Comparison of ENCODE assay signal across 33 cellular contexts in the genomic region with DNA sequence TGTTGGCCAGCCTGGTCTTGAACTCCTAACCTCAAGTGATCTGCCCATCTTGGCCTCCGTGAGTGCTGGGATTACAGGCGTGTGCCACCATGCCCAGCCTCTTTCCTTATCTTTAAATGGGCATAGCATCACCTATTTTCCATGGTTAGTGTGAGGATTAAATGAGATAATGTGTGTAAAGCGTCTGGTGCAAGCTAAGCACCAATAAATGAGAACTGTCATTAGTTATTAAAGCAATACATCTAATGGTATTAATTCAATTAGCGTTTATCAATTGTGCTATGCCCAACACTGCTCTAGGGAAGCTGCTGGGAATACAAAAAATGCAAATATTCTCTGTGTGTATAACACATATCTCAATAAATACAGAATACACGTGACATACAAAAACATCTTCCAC. TPM values are rescaled to one million over a fixed set of nuclear protein-coding genes. Genes with fewer than 3 reads are reported as not detected.
DNase-seq lines count a peak whose midpoint lies in the region; ATAC-seq, FAIRE-seq and TF ChIP-seq lines count a peak whose summit lies in the region.
"Had no signal": no experiment of that assay in that cellular context is flagged by ENCODE, and none has a peak within 500 bp of the region (broad histone marks: within the 10 kb centered on the region; RNA-seq: fewer than 3 reads in every experiment).

No MANE protein-coding gene starts in this region.

- TF ChIP-seq POLR2A in K562 (conservative IDR thresholded peaks at IDR 0.05), result no peak
- no peak for TF ChIP-seq POLR2A in GM12891 (IDR thresholded peaks at IDR 0.05; ENCODE audit: low read depth, low read length)

- no peak overlapping the region for H3K9ac ChIP-seq in K562 (ENCODE audit: insufficient read depth in 1 of 2, low read depth in 2 of 2, low read length in 2 of 2)
- H3K9ac ChIP-seq: BLaER1; BLaER1 treated with 17β-estradiol and CSF1 and Interleukin-3, amounts not matched to agents 10 nM and 100 nM had no signal

- H4K20me1 ChIP-seq in K562 (replicated peaks; ENCODE audit: control insufficient read depth, insufficient read depth, low read length), result no peaks in the 10 kb centered on the region

- H3K9me3 ChIP-seq in HEK293 (ENCODE audit: control insufficient read depth, insufficient read depth, low read depth, low read length) (no peaks in the 10 kb centered on the region), K562 (replicated peaks; ENCODE audit: control insufficient read depth, insufficient read depth, low read depth, low read length) (no peaks in the 10 kb centered on the region)
- H3K9me3 ChIP-seq: A549; BE2C; BLaER1; BLaER1 treated with 17β-estradiol and CSF1 and Interleukin-3, amounts not matched to agents 10 nM and 100 nM; Caco-2 had no signal

- TF ChIP-seq RAD21 in K562 (CRISPR knock-in tag; conservative IDR thresholded peaks at IDR 0.05 in 1 of 2, IDR thresholded peaks at IDR 0.05 in 1 of 2), result no peak

- CTCF ChIA-PET in HEK293 (lab: Yijun Ruan, JAX) (interaction anchor here (0.6 kb wide), 1 partner anchor 145 kb away, joined by 3 read pairs; no protein-coding TSS in a partner anchor), K562 (lab: Yijun Ruan, JAX; ENCODE audit: low intra/inter-chr PET ratio) (no interaction called here)

- no peaks in the 10 kb centered on the region for H3K9me1 ChIP-seq in K562 (ENCODE audit: control insufficient read depth, insufficient read depth, low read length)

- FAIRE-seq in K562 (lab: Jason Lieb, UNC) (no peak), GM12891 (lab: Jason Lieb, UNC) (no peak)
- FAIRE-seq: A204.1, A549 had no signal

- H3K4me1 ChIP-seq in HEK293 (ENCODE audit: control insufficient read depth, insufficient read depth, low read length), result peaks cover 6% of the 10 kb centered on the region
- no peaks in the 10 kb centered on the region; a peak in 1 of 5 replicates for H3K4me1 ChIP-seq in K562 (replicated peaks in 1 of 2; ENCODE audit: control insufficient read depth in 2 of 2, insufficient read depth in 2 of 2, low read length in 2 of 2)
- H3K4me1 ChIP-seq: A549, BE2C, Caco-2 had no signal

- intact Hi-C loops in K562 (cut with micrococcal nuclease), result no loop called here
- intact Hi-C loops in cardiac septum (cut with DNase I), result no loop called here

- DNase-seq in K562 (ENCODE audit: extremely low read depth in 1 of 4, low spot score in 3 of 4) (no peak), GM13977 (ENCODE audit: low spot score) (no peak), GM12891 (ENCODE audit: insufficient read length, low spot score) (no peak), cardiac septum (ENCODE audit: low spot score) (no peak), CD1c-positive myeloid dendritic cell (ENCODE audit: extremely low spot score) (no peak)
- DNase-seq: 8988T; ACHN; AML-193; BE2C; C1 segment of cervical spinal cord; Calu3; CD4-positive, alpha-beta memory T cell; CD4-positive, alpha-beta T cell; CD4-positive, CD25-positive, alpha-beta regulatory T cell; CD8-positive, alpha-beta memory T cell; CD8-positive, alpha-beta T cell; COR-L47; DMS 273 treated with DMSO at 0.1 percent for 48 hours; DMS153; DMS53; DMS79; DMS79 treated with DMSO at 0.1 percent for 48 hours; DND-41; EL had no signal

- no peak for ATAC-seq in K562
- ATAC-seq: A549; CD8-positive, alpha-beta T cell had no signal

- TF ChIP-seq EP300 in K562 (IDR thresholded peaks at IDR 0.05; ENCODE audit: low read length), result no peak

- TF ChIP-seq CTCF in C4-2B (conservative IDR thresholded peaks at IDR 0.05), result no peak
- TF ChIP-seq CTCF in HEK293 (tag by site-specific recombination; IDR thresholded peaks at IDR 0.05), result no peak
- TF ChIP-seq CTCF in VCaP (conservative IDR thresholded peaks at IDR 0.05), result no peak
- no peak for TF ChIP-seq CTCF in K562 (IDR thresholded peaks at IDR 0.05 in 2 of 3, conservative IDR thresholded peaks at IDR 0.05 in 1 of 3; ENCODE audit: insufficient read depth in 2 of 3, low read depth in 1 of 3, low read length in 3 of 3)
- TF ChIP-seq CTCF in GM13977 (IDR thresholded peaks at IDR 0.05; ENCODE audit: extremely low read depth, insufficient read depth, missing control alignments), result no peak

- H2AFZ ChIP-seq in K562 (ENCODE audit: low read depth, low read length), result no peak overlapping the region

- H3K36me3 ChIP-seq in HEK293 (ENCODE audit: control insufficient read depth in 2 of 2, insufficient read depth in 1 of 2, low read length in 2 of 2) (no peaks in the 10 kb centered on the region; a peak in 1 of 3 replicates), K562 (ENCODE audit: control insufficient read depth, insufficient read depth, low read length) (no peaks in the 10 kb centered on the region; the same call in 2 of the 3 replicates)
- H3K36me3 ChIP-seq: BE2C had no signal

- peaks cover 5 to 6% of the 10 kb centered on the region in 2 experiments; a peak in 3 of 5 replicates for H3K27me3 ChIP-seq in K562 (ENCODE audit: control insufficient read depth in 2 of 2, insufficient read depth in 2 of 2, low read length in 2 of 2)
- H3K27me3 ChIP-seq: BE2C; BLaER1; BLaER1 treated with 17β-estradiol and CSF1 and Interleukin-3, amounts not matched to agents 10 nM and 100 nM had no signal

- H3K4me2 ChIP-seq in K562 (ENCODE audit: insufficient read depth, low read length), result no peak overlapping the region
- H3K4me2 ChIP-seq: A549; BLaER1; BLaER1 treated with 17β-estradiol and CSF1 and Interleukin-3, amounts not matched to agents 10 nM and 100 nM had no signal

- WGBS in K562 (ENCODE audit: insufficient coverage, low coverage, missing lambda C conversion rate), result 1% methylated on average over 5 of the region's 5 CpGs

- POLR2A ChIA-PET in HEK293 (lab: Yijun Ruan, JAX) (interaction anchor here (1.3 kb wide), 1 partner anchor 10 kb away, joined by 3 read pairs; the partner anchor contains the start of gene EXOC8), K562 (lab: Yijun Ruan, JAX) (no interaction called here)

- in situ Hi-C loops in K562 (cut with MboI) (no loop called here), GM13977 (cut with MboI; ENCODE audit: low pct_unique_long_range_greater_than_20kb, low sequenced_read_pairs, unreplicated experiment) (no loop called here)

- H3K27ac ChIP-seq in C4-2B, result peak overlapping the region; percentile 27; the same call in 1 of the 2 replicates
- H3K27ac ChIP-seq in HEK293 (ENCODE audit: extremely low read depth, low read depth, low read length), result no peak overlapping the region
- peak overlapping the region; percentile 72 for H3K27ac ChIP-seq in VCaP
- H3K27ac ChIP-seq in K562 (ENCODE audit: extremely low read depth, low read depth, low read length), result no peak overlapping the region
- H3K27ac ChIP-seq: 22Rv1; A549; BLaER1; BLaER1 treated with 17β-estradiol and CSF1 and Interleukin-3, amounts not matched to agents 10 nM and 100 nM had no signal

- H3K4me3 ChIP-seq in HEK293 (ENCODE audit: low read depth, low read length) (no peak overlapping the region), K562 (no peak overlapping the region)
- H3K4me3 ChIP-seq: A549; BLaER1; BLaER1 treated with 17β-estradiol and CSF1 and Interleukin-3, amounts not matched to agents 10 nM and 100 nM had no signal

- peaks cover under 1% of the 10 kb centered on the region; the same call in 1 of the 3 replicates for H3K79me2 ChIP-seq in K562 (ENCODE audit: control insufficient read depth, insufficient read depth, low read length)

- no TSS peak for BruUV-seq in K562 (replicated peaks; lab: Mats Ljungman, UMichigan)

TF ChIP-seq in HEK293, 187 proteins besides CTCF, POLR2A, EP300 and RAD21 (continues in another document):
- no peak for TF ChIP-seq ZNF169 (tag by site-specific recombination; IDR thresholded peaks at IDR 0.05)

TF ChIP-seq in GM12891, 5 proteins besides CTCF, POLR2A, EP300 and RAD21 (continues in another document):
- no peak for TF ChIP-seq PAX5 (IDR thresholded peaks at IDR 0.05; ENCODE audit: insufficient read depth, low read length, severe bottlenecking)

RNA-seq across cellular contexts. Expression of gene EXOC8, which starts 10.0 kb away (rescaled TPM):
- total RNA-seq in K562 (2011; cell fraction: chromatin; rRNA removed; ENCODE audit: low replicate concordance), result 11.3 and 16.8 TPM in 2 replicates
- 8.8 and 9.3 TPM in 2 replicates for total RNA-seq in K562 (2011; cell fraction: nucleolus; rRNA removed)
- total RNA-seq in K562 (2011; cell fraction: nucleoplasm; rRNA removed), result 10.6 and 12.0 TPM in 2 replicates
- total RNA-seq in K562 (2014; rRNA removed) (6.9 and 7.1 TPM in 2 replicates), K562 (2014; rRNA removed; fragmentation: Illumina TruSeq; extraction: Trizol) (12.7 and 13.2 TPM in 2 replicates), K562 (2015; rRNA removed; fragmentation: Illumina TruSeq; extraction: Trizol) (12.8 and 13.2 TPM in 2 replicates), K562 (2021) (12.1 and 13.6 TPM in 2 replicates), cardiac septum (11.5 TPM)
- polyA plus RNA-seq in K562 (2011; rRNA removed) (5.3 and 5.9 TPM in 2 replicates), K562 (2014; fragmentation: Illumina TruSeq; extraction: Trizol) (7.1 and 7.7 TPM in 2 replicates), K562 (2014; fragmentation: Nextera tagmentation; extraction: Ambion mirVana) (1 to 10 TPM; 2.1 to 4.2 TPM), K562 (2014; rRNA removed) (5.7 and 7.2 TPM in 2 replicates)
- polyA plus RNA-seq in K562 (2011; cell fraction: cytosol; rRNA removed), result 2.3 and 3.5 TPM in 2 replicates
- polyA plus RNA-seq in K562 (2011; cell fraction: nucleus; rRNA removed), result 6.2 and 6.5 TPM in 2 replicates
- polyA plus RNA-seq in K562 (2012), result 5.0 and 5.2 TPM in 2 replicates
- polyA minus RNA-seq in K562 (2011; rRNA and poly(A)+ RNA removed), result 13.4 and 14.7 TPM in 2 replicates
- polyA minus RNA-seq in K562 (2011; cell fraction: cytosol; rRNA and poly(A)+ RNA removed), result 7.4 and 7.5 TPM in 2 replicates
- 5.3 and 10.2 TPM in 2 replicates for polyA minus RNA-seq in K562 (2011; cell fraction: nucleus; rRNA and poly(A)+ RNA removed)
- 3.9 TPM for polyA plus RNA-seq in GM12891 (2012; ENCODE audit: low read depth, missing spikeins)

RNA-seq across cellular contexts. Expression of gene SPRTN, which starts 10.5 kb away (rescaled TPM):
- total RNA-seq in K562 (2011; cell fraction: chromatin; rRNA removed; ENCODE audit: low replicate concordance), result 42.1 and 69.3 TPM in 2 replicates
- 30.9 and 32.4 TPM in 2 replicates for total RNA-seq in K562 (2011; cell fraction: nucleolus; rRNA removed)
- 37.6 and 46.4 TPM in 2 replicates for total RNA-seq in K562 (2011; cell fraction: nucleoplasm; rRNA removed)
- 28.6 and 32.5 TPM in 2 replicates for total RNA-seq in K562 (2014; rRNA removed)
- 21.7 and 23.8 TPM in 2 replicates for total RNA-seq in K562 (2014; rRNA removed; fragmentation: Illumina TruSeq; extraction: Trizol)
- total RNA-seq in K562 (2015; rRNA removed; fragmentation: Illumina TruSeq; extraction: Trizol), result 28.2 and 31.7 TPM in 2 replicates
- total RNA-seq in K562 (2021), result 21.2 and 23.3 TPM in 2 replicates
- 11.0 and 16.9 TPM in 2 replicates for polyA plus RNA-seq in K562 (2011; rRNA removed)
- polyA plus RNA-seq in K562 (2011; cell fraction: cytosol; rRNA removed), result 12.1 and 12.4 TPM in 2 replicates
- 16.3 and 17.6 TPM in 2 replicates for polyA plus RNA-seq in K562 (2011; cell fraction: nucleus; rRNA removed)
- polyA plus RNA-seq in K562 (2012), result 8.8 and 11.4 TPM in 2 replicates
- polyA plus RNA-seq in K562 (2014; fragmentation: Illumina TruSeq; extraction: Trizol), result 17.2 and 22.4 TPM in 2 replicates
- polyA plus RNA-seq in K562 (2014; fragmentation: Nextera tagmentation; extraction: Ambion mirVana), result 10 to 100 TPM in 1 of 2 experiments, 1 to 10 TPM in 1; 8.1 to 10.1 TPM
- 20.0 and 21.7 TPM in 2 replicates for polyA plus RNA-seq in K562 (2014; rRNA removed)
- 31.0 and 32.1 TPM in 2 replicates for polyA minus RNA-seq in K562 (2011; rRNA and poly(A)+ RNA removed)
- 16.0 and 19.6 TPM in 2 replicates for polyA minus RNA-seq in K562 (2011; cell fraction: cytosol; rRNA and poly(A)+ RNA removed)
- polyA minus RNA-seq in K562 (2011; cell fraction: nucleus; rRNA and poly(A)+ RNA removed), result 21.9 and 37.9 TPM in 2 replicates
- polyA plus RNA-seq in GM12891 (2012; ENCODE audit: low read depth, missing spikeins), result 2.3 TPM
- total RNA-seq in cardiac septum, result 6.8 TPM

Comparison
In these comparisons a context has a peak if more than half of its experiments do, and no peak if none do; other contexts are left out.
1. H3K27ac ChIP-seq: peak in C4-2B (single experiment) and VCaP (single experiment); none in HEK293 (single experiment) and K562 (single experiment).